16 cellular contexts compared by ENCODE assay signal in the genomic region with DNA sequence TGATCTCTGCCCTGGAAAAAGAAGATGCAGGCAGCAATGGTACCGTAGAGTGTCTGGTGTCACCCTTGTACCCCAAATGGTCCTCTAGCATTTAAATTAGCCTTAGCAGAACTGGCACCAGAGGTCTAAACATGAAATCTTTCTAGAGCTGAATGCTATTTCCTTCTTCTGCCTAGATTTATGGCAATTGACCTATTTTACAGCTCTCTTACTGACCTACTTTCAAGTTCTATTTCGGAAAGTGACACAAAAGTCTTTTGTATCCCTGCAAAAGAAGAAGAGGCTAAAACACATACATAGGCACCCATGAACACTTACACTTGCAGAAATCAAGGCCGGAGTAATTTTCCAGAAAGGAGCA. TPM values are rescaled to one million over a fixed set of nuclear protein-coding genes. Genes with fewer than 3 reads are reported as not detected.
"Had no signal": no experiment of that assay in that cellular context is flagged by ENCODE, and none has a peak within 500 bp of the region (broad histone marks: within the 10 kb centered on the region; RNA-seq: fewer than 3 reads in every experiment).

No MANE protein-coding gene starts in this region.

- H3K4me1 ChIP-seq: adrenal gland, body of pancreas, lower lobe of right lung, psoas muscle, right lobe of liver, stomach had no signal

- H3K27ac ChIP-seq: adrenal gland, body of pancreas, lower lobe of right lung, psoas muscle, right lobe of liver, stomach had no signal

- H3K36me3 ChIP-seq: adrenal gland, lower lobe of right lung, right lobe of liver, stomach had no signal

- H3K9me3 ChIP-seq: adrenal gland, body of pancreas, lower lobe of right lung, psoas muscle, right lobe of liver, stomach had no signal

- ATAC-seq: activated CD8-positive, alpha-beta T cell treated with anti-CD3 and anti-CD28 coated beads, Interleukin-2, amount 10 ng/mL, durations not matched to agents 7 days and 5 days; body of pancreas; lower lobe of right lung; naive thymus-derived CD8-positive, alpha-beta T cell; psoas muscle; right lobe of liver had no signal

- H3K9me3 Mint-ChIP-seq: dendritic cell treated with granulocyte-macrophage colony-stimulating factor and Interleukin-4, amounts not matched to agents 40 ng/mL and 50 ng/mL, for 4 days had no signal

- H3K4me3 Mint-ChIP-seq: activated CD8-positive, alpha-beta T cell treated with anti-CD3 and anti-CD28 coated beads, Interleukin-2, amount 10 ng/mL, durations not matched to agents 7 days and 5 days; activated naive CD4-positive, alpha-beta T cell treated with anti-CD3 and anti-CD28 coated beads for 36 hours; activated T-helper 1 cell treated with anti-CD3 and anti-CD28 coated beads, Interleukin-12 subunit alpha, Interleukin-12 subunit beta, Interleukin-2, Interleukin-4 antibody, amounts not matched to agents 30 ng/mL and 10 ng/mL and 1 ng/mL, durations not matched to agents 14 hours and 24 hours and 36 hours; central memory CD8-positive, alpha-beta T cell; dendritic cell treated with granulocyte-macrophage colony-stimulating factor and Interleukin-4, amounts not matched to agents 40 ng/mL and 50 ng/mL, for 4 days; immature natural killer cell; naive thymus-derived CD8-positive, alpha-beta T cell had no signal

- H3K4me3 ChIP-seq: adrenal gland, body of pancreas, lower lobe of right lung, psoas muscle, right lobe of liver, stomach had no signal

- DNase-seq: activated CD4-positive, alpha-beta T cell treated with anti-CD3 and anti-CD28 coated beads for 4 hours; activated CD8-positive, alpha-beta memory T cell treated with anti-CD3 and anti-CD28 coated beads, Interleukin-2, amount 50 U/mL, for 48 hours; activated CD8-positive, alpha-beta T cell treated with anti-CD3 and anti-CD28 coated beads, Interleukin-2, amount 10 ng/mL, durations not matched to agents 7 days and 5 days; activated naive CD4-positive, alpha-beta T cell treated with anti-CD3 and anti-CD28 coated beads for 36 hours; adrenal gland; immature natural killer cell; lower lobe of right lung; naive thymus-derived CD8-positive, alpha-beta T cell; psoas muscle; right lobe of liver; stimulated activated CD4-positive, alpha-beta T cell treated with anti-CD3 and anti-CD28 coated beads, Interleukin-4, amount 100 ng/mL, for 1 hour; stomach had no signal

- H3K36me3 Mint-ChIP-seq: immature natural killer cell; naive thymus-derived CD8-positive, alpha-beta T cell had no signal

- H3K27me3 Mint-ChIP-seq: central memory CD8-positive, alpha-beta T cell had no signal

- H3K4me1 Mint-ChIP-seq: central memory CD8-positive, alpha-beta T cell; naive thymus-derived CD8-positive, alpha-beta T cell had no signal

- H3K27ac Mint-ChIP-seq: activated CD8-positive, alpha-beta T cell treated with anti-CD3 and anti-CD28 coated beads, Interleukin-2, amount 10 ng/mL, durations not matched to agents 7 days and 5 days; activated naive CD4-positive, alpha-beta T cell treated with anti-CD3 and anti-CD28 coated beads for 36 hours; activated T-helper 1 cell treated with anti-CD3 and anti-CD28 coated beads, Interleukin-12 subunit alpha, Interleukin-12 subunit beta, Interleukin-2, Interleukin-4 antibody, amounts not matched to agents 30 ng/mL and 10 ng/mL and 1 ng/mL, durations not matched to agents 14 hours and 24 hours and 36 hours; dendritic cell treated with granulocyte-macrophage colony-stimulating factor and Interleukin-4, amounts not matched to agents 40 ng/mL and 50 ng/mL, for 4 days; immature natural killer cell had no signal

RNA-seq across cellular contexts. Expression of gene ADAM12, which starts 10.1 kb away (rescaled TPM):
- total RNA-seq: activated naive CD4-positive, alpha-beta T cell treated with anti-CD3 and anti-CD28 coated beads for 36 hours; activated T-helper 1 cell treated with anti-CD3 and anti-CD28 coated beads, Interleukin-12 subunit alpha, Interleukin-12 subunit beta, Interleukin-2, Interleukin-4 antibody, amounts not matched to agents 30 ng/mL and 10 ng/mL and 1 ng/mL, durations not matched to agents 14 hours and 24 hours and 36 hours had no signal
- polyA plus RNA-seq: naive thymus-derived CD8-positive, alpha-beta T cell had no signal
